Comparison of ENCODE assay signal across 20 cellular contexts in the genomic region with DNA sequence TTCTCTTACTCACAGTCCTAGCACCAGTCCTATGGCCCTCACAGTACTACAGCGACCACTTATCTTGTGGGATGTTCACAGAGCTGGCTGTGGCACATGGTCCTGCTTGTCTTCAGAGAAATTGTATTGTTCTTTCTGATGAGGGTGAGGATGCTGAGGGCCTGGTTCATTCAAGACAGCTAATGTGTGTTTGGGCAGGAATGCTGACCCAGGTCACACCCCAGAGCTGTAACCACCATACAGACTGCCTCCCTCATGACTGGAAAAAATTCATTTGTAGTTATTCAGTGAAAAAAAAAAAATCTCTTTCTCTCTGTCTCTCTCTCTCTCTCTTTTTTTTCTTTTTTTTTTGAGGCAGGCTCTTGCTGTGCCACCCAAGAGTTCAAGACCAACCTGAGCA.
A peak's percentile ranks its signal among the peaks of the same experiment; 100 is the strongest.
DNase-seq lines count a peak whose midpoint lies in the region; FAIRE-seq and TF ChIP-seq lines count a peak whose summit lies in the region.
"Had no signal": no experiment of that assay in that cellular context is flagged by ENCODE, and none has a peak within 500 bp of the region (broad histone marks: within the 10 kb centered on the region; RNA-seq: fewer than 3 reads in every experiment).

No MANE protein-coding gene starts in this region.

- H3K36me3 Mint-ChIP-seq in activated CD4-positive, alpha-beta memory T cell treated with anti-CD3 and anti-CD28 coated beads, Interleukin-2, amount 10 ng/mL, durations not matched to agents 7 days and 5 days (ENCODE audit: low read depth), result no peaks in the 10 kb centered on the region

- DNase-seq in mammary epithelial cell (peak; percentile 33), breast epithelium (ENCODE audit: low spot score in 2 of 2) (no peak), bronchial epithelial cell (ENCODE audit: low read depth) (peak; percentile 15), myocyte (ENCODE audit: low read depth) (peak; percentile 5), NOMO-1 treated with DMSO at 0.1 percent for 48 hours (lab: John Stamatoyannopoulos, UW; ENCODE audit: unreplicated experiment) (no peak)
- DNase-seq in stimulated activated naive CD4-positive, alpha-beta T cell (lab: John Stamatoyannopoulos, UW), result no peak
- DNase-seq in activated CD4-positive, alpha-beta memory T cell treated with anti-CD3 and anti-CD28 coated beads, Interleukin-2, amount 10 ng/mL, durations not matched to agents 7 days and 5 days, result no peak
- DNase-seq: BE2C; CD4-positive, alpha-beta T cell; COR-L47; DMS 273 treated with DMSO at 0.1 percent for 48 hours; IMR-90; NCI-H1694 treated with DMSO at 0.1 percent for 48 hours; NCI-H2081 treated with DMSO at 0.1 percent for 48 hours; NCI-H446 treated with DMSO at 0.1 percent for 48 hours; NCI-H526 treated with DMSO at 0.1 percent for 48 hours had no signal

- H4K20me1 ChIP-seq in mammary epithelial cell (ENCODE audit: insufficient read depth, low read length), result no peaks in the 10 kb centered on the region

- in situ Hi-C loops in mammary epithelial cell (cut with MboI; ENCODE audit: low sequenced_read_pairs in 2 of 2), result no loop called here

- H3K9me3 Mint-ChIP-seq in activated CD4-positive, alpha-beta memory T cell treated with anti-CD3 and anti-CD28 coated beads, Interleukin-2, amount 10 ng/mL, durations not matched to agents 7 days and 5 days, result no peaks in the 10 kb centered on the region
- H3K9me3 Mint-ChIP-seq: CD4-positive, alpha-beta T cell had no signal

- no TSS peak for BruUV-seq in mammary epithelial cell (replicated peaks; lab: Mats Ljungman, UMichigan)

- no peak overlapping the region for H3K4me3 Mint-ChIP-seq in activated CD4-positive, alpha-beta memory T cell treated with anti-CD3 and anti-CD28 coated beads, Interleukin-2, amount 10 ng/mL, durations not matched to agents 7 days and 5 days
- H3K4me3 Mint-ChIP-seq: CD4-positive, alpha-beta T cell had no signal

- H3K27me3 ChIP-seq in mammary epithelial cell (ENCODE audit: insufficient read depth, low read length), result no peaks in the 10 kb centered on the region
- H3K27me3 ChIP-seq in breast epithelium, result no peaks in the 10 kb centered on the region
- no peaks in the 10 kb centered on the region for H3K27me3 ChIP-seq in bronchial epithelial cell (ENCODE audit: control insufficient read depth, insufficient read depth, low read length)
- H3K27me3 ChIP-seq: BE2C, SJSA1 had no signal

- no peak for TF ChIP-seq POLR2A in breast epithelium (IDR thresholded peaks at IDR 0.05)

- TF ChIP-seq CTCF in mammary epithelial cell (conservative IDR thresholded peaks at IDR 0.05 in 1 of 2, IDR thresholded peaks at IDR 0.05 in 1 of 2; ENCODE audit: extremely low read depth in 1 of 2, insufficient read depth in 1 of 2, low read depth in 1 of 2, low read length in 2 of 2) (no peak), breast epithelium (IDR thresholded peaks at IDR 0.05) (no peak), bronchial epithelial cell (IDR thresholded peaks at IDR 0.05; ENCODE audit: insufficient read depth, low read length, severe bottlenecking) (no peak)

- no peaks in the 10 kb centered on the region for H3K4me1 Mint-ChIP-seq in activated CD4-positive, alpha-beta memory T cell treated with anti-CD3 and anti-CD28 coated beads, Interleukin-2, amount 10 ng/mL, durations not matched to agents 7 days and 5 days

- H3K79me2 ChIP-seq in mammary epithelial cell (ENCODE audit: insufficient read depth, low read length), result no peaks in the 10 kb centered on the region

- CTCF ChIA-PET in mammary epithelial cell (lab: Charles Lee; ENCODE audit: low non-redundant PET), result interaction anchor here (0.6 kb wide), 1 partner anchor 63 kb away, joined by 5 read pairs; no protein-coding TSS in a partner anchor
- CTCF ChIA-PET in activated CD4-positive, alpha-beta memory T cell treated with anti-CD3 and anti-CD28 coated beads, Interleukin-2, amount 10 ng/mL, durations not matched to agents 7 days and 5 days (lab: Charles Lee), result no interaction called here

- WGBS in mammary epithelial cell (ENCODE audit: low coverage, missing lambda C conversion rate), result 100% methylated on average over 1 of the region's 1 CpG

- no peak overlapping the region for H2AFZ ChIP-seq in mammary epithelial cell (ENCODE audit: low read depth, low read length)

- H3K36me3 ChIP-seq in mammary epithelial cell (ENCODE audit: insufficient read depth, low read length) (no peaks in the 10 kb centered on the region), breast epithelium (no peaks in the 10 kb centered on the region), bronchial epithelial cell (ENCODE audit: control insufficient read depth, insufficient read depth, low read length) (no peaks in the 10 kb centered on the region)
- H3K36me3 ChIP-seq: BE2C, SJSA1 had no signal

- no peak overlapping the region for H3K4me2 ChIP-seq in mammary epithelial cell (ENCODE audit: insufficient read depth, low read depth, low read length)

- H3K27ac ChIP-seq in mammary epithelial cell (ENCODE audit: insufficient read depth, low read depth, low read length) (no peak overlapping the region), breast epithelium (no peak overlapping the region)
- H3K27ac ChIP-seq: SJSA1 had no signal

- POLR2A ChIA-PET in activated CD4-positive, alpha-beta memory T cell treated with anti-CD3 and anti-CD28 coated beads, Interleukin-2, amount 10 ng/mL, durations not matched to agents 7 days and 5 days (lab: Charles Lee), result no interaction called here

- peaks cover 6% of the 10 kb centered on the region for H3K27me3 Mint-ChIP-seq in activated CD4-positive, alpha-beta memory T cell treated with anti-CD3 and anti-CD28 coated beads, Interleukin-2, amount 10 ng/mL, durations not matched to agents 7 days and 5 days
- H3K27me3 Mint-ChIP-seq: CD4-positive, alpha-beta T cell had no signal

- intact Hi-C loops in mammary epithelial cell (cut with micrococcal nuclease), result no loop called here
- intact Hi-C loops in breast epithelium (cut with DNase I; ENCODE audit: low total_unique reads), result loop anchor here (1.0 kb wide), 1 partner anchor 20 kb away; no protein-coding TSS in a partner anchor

- no peak overlapping the region for H3K4me3 ChIP-seq in mammary epithelial cell (replicated peaks in 1 of 3; ENCODE audit: insufficient read depth in 1 of 3, low read depth in 2 of 3, low read length in 3 of 3)
- H3K4me3 ChIP-seq in breast epithelium, result no peak overlapping the region
- no peak overlapping the region for H3K4me3 ChIP-seq in bronchial epithelial cell (ENCODE audit: low read depth, low read length)
- H3K4me3 ChIP-seq: SJSA1 had no signal

- H3K4me1 ChIP-seq in mammary epithelial cell (ENCODE audit: insufficient read depth, low read length), result no peaks in the 10 kb centered on the region
- H3K4me1 ChIP-seq in breast epithelium, result no peaks in the 10 kb centered on the region
- H3K4me1 ChIP-seq: BE2C had no signal

- no peak overlapping the region for H3K9ac ChIP-seq in mammary epithelial cell (ENCODE audit: insufficient read depth, low read length)

- dilution Hi-C loops in mammary epithelial cell (cut with HindIII; ENCODE audit: low sequenced_read_pairs), result no loop called here

- H3K27ac Mint-ChIP-seq in activated CD4-positive, alpha-beta memory T cell treated with anti-CD3 and anti-CD28 coated beads, Interleukin-2, amount 10 ng/mL, durations not matched to agents 7 days and 5 days, result no peak overlapping the region
- H3K27ac Mint-ChIP-seq: CD4-positive, alpha-beta T cell had no signal

- no peaks in the 10 kb centered on the region for H3K9me3 ChIP-seq in mammary epithelial cell (replicated peaks; ENCODE audit: insufficient read depth, low read length)
- no peaks in the 10 kb centered on the region for H3K9me3 ChIP-seq in breast epithelium
- H3K9me3 ChIP-seq: BE2C, SJSA1 had no signal

- no peak for FAIRE-seq in bronchial epithelial cell (lab: Jason Lieb, UNC)
- FAIRE-seq: G401.6, GM19239, H1 had no signal

Comparison
In these comparisons a context has a peak if more than half of its experiments do, and no peak if none do; other contexts are left out.
1. DNase-seq: peak in mammary epithelial cell (single experiment), bronchial epithelial cell (single experiment) and myocyte (single experiment); none in breast epithelium (0 of 2), stimulated activated naive CD4-positive, alpha-beta T cell (0 of 6), NOMO-1 treated with DMSO at 0.1 percent for 48 hours (single experiment) and activated CD4-positive, alpha-beta memory T cell treated with anti-CD3 and anti-CD28 coated beads, Interleukin-2, amount 10 ng/mL, durations not matched to agents 7 days and 5 days (single experiment).